19 cellular contexts compared by ENCODE assay signal in genomic region chr22:44587911-44588310, GRCh38.
DNase-seq lines count a peak whose midpoint lies in the region; ATAC-seq, FAIRE-seq and TF ChIP-seq lines count a peak whose summit lies in the region.
"Had no signal": no experiment of that assay in that cellular context is flagged by ENCODE, and none has a peak within 500 bp of the region (broad histone marks: within the 10 kb centered on the region; RNA-seq: fewer than 3 reads in every experiment).

No MANE protein-coding gene starts in this region.

- no peaks in the 10 kb centered on the region for H3K36me3 ChIP-seq in HEK293 (ENCODE audit: control insufficient read depth in 2 of 2, insufficient read depth in 1 of 2, low read length in 2 of 2)
- H3K36me3 ChIP-seq: BE2C had no signal

- POLR2A ChIA-PET in A549 (lab: Yijun Ruan, JAX): interaction anchor here (0.7 kb wide), 1 partner anchor 433 kb away, joined by 3 read pairs; no protein-coding TSS in a partner anchor
- POLR2A ChIA-PET in HEK293 (lab: Yijun Ruan, JAX): no interaction called here

- TF ChIP-seq CTCF in A549 (IDR thresholded peaks at IDR 0.05) (no peak), HEK293 (tag by site-specific recombination; IDR thresholded peaks at IDR 0.05) (no peak), natural killer cell (IDR thresholded peaks at IDR 0.05) (no peak)

- CTCF ChIA-PET in A549 (lab: Yijun Ruan, JAX): no interaction called here
- CTCF ChIA-PET in HEK293 (lab: Yijun Ruan, JAX): interaction anchor here (0.7 to 1.2 kb wide), 3 partner anchors 20 to 594 kb away, joined by 3 to 5 read pairs (median 4); no protein-coding TSS in a partner anchor
- CTCF ChIA-PET in activated CD8-positive, alpha-beta memory T cell treated with anti-CD3 and anti-CD28 coated beads, Interleukin-2, amount 10 ng/mL, durations not matched to agents 7 days and 5 days (lab: Charles Lee): no interaction called here

- H3K4me3 ChIP-seq in A549 (no peak overlapping the region), HEK293 (ENCODE audit: low read depth, low read length) (no peak overlapping the region)

- H3K9me3 ChIP-seq in A549 (no peaks in the 10 kb centered on the region; the same call in 2 of the 3 replicates), HEK293 (ENCODE audit: control insufficient read depth, insufficient read depth, low read depth, low read length) (no peaks in the 10 kb centered on the region), T-helper 17 cell (ENCODE audit: control insufficient read depth, low read length, poor library complexity, severe bottlenecking) (no peaks in the 10 kb centered on the region)

- TF ChIP-seq RAD21 in A549 (conservative IDR thresholded peaks at IDR 0.05 in 1 of 2, IDR thresholded peaks at IDR 0.05 in 1 of 2): no peak

- H3K4me1 Mint-ChIP-seq in T-helper 17 cell (peaks cover 4% of the 10 kb centered on the region), natural killer cell (peaks cover 5 to 6% of the 10 kb centered on the region in 2 donors)
- peaks cover 9% of the 10 kb centered on the region for H3K4me1 Mint-ChIP-seq in activated CD8-positive, alpha-beta memory T cell treated with anti-CD3 and anti-CD28 coated beads, Interleukin-2, amount 10 ng/mL, durations not matched to agents 7 days and 5 days

- peaks cover 61% of the 10 kb centered on the region for H3K27me3 Mint-ChIP-seq in T-helper 17 cell
- H3K27me3 Mint-ChIP-seq in activated CD8-positive, alpha-beta memory T cell treated with anti-CD3 and anti-CD28 coated beads, Interleukin-2, amount 10 ng/mL, durations not matched to agents 7 days and 5 days: peaks cover 31% of the 10 kb centered on the region
- peaks cover 36 to 44% of the 10 kb centered on the region in 2 donors for H3K27me3 Mint-ChIP-seq in natural killer cell (ENCODE audit: low read depth in 2 of 2)

- TF ChIP-seq EP300 in A549 (IDR thresholded peaks at IDR 0.05): no peak

- no peak overlapping the region for H3K4me2 ChIP-seq in A549

- H3K27ac ChIP-seq in A549 (no peak overlapping the region), HEK293 (ENCODE audit: extremely low read depth, low read depth, low read length) (no peak overlapping the region)
- H3K27ac ChIP-seq: C4-2B had no signal

- no peak for FAIRE-seq in A549 (lab: Jason Lieb, UNC)
- FAIRE-seq: A204.1, D721Med, G401.6, GM12891 had no signal

- H3K36me3 Mint-ChIP-seq in T-helper 17 cell (ENCODE audit: low read depth) (peaks cover 3% of the 10 kb centered on the region), natural killer cell (no peaks in the 10 kb centered on the region)
- H3K36me3 Mint-ChIP-seq in activated CD8-positive, alpha-beta memory T cell treated with anti-CD3 and anti-CD28 coated beads, Interleukin-2, amount 10 ng/mL, durations not matched to agents 7 days and 5 days: no peaks in the 10 kb centered on the region
- H3K36me3 Mint-ChIP-seq: CD8-positive, alpha-beta T cell had no signal

- DNase-seq in A549 (ENCODE audit: low read depth in 1 of 2, low spot score in 1 of 2) (no peak), T-helper 17 cell (no peak), posterior vena cava (ENCODE audit: low spot score) (peak; percentile 2), natural killer cell (no peak)
- DNase-seq in activated CD8-positive, alpha-beta memory T cell treated with anti-CD3 and anti-CD28 coated beads, Interleukin-2, amount 10 ng/mL, durations not matched to agents 7 days and 5 days: no peak
- DNase-seq: CD8-positive, alpha-beta T cell; DMS153; DMS79 treated with DMSO at 0.1 percent for 48 hours; EL; GOT3; H9 had no signal

- H3K27ac Mint-ChIP-seq in T-helper 17 cell: peak overlapping the region; percentile 72
- no peak overlapping the region for H3K27ac Mint-ChIP-seq in activated CD8-positive, alpha-beta memory T cell treated with anti-CD3 and anti-CD28 coated beads, Interleukin-2, amount 10 ng/mL, durations not matched to agents 7 days and 5 days
- no peak overlapping the region for H3K27ac Mint-ChIP-seq in natural killer cell
- H3K27ac Mint-ChIP-seq: CD8-positive, alpha-beta T cell; H9 had no signal

- H3K9me3 Mint-ChIP-seq in activated CD8-positive, alpha-beta memory T cell treated with anti-CD3 and anti-CD28 coated beads, Interleukin-2, amount 10 ng/mL, durations not matched to agents 7 days and 5 days (ENCODE audit: low read depth): no peaks in the 10 kb centered on the region
- H3K9me3 Mint-ChIP-seq in natural killer cell: no peaks in the 10 kb centered on the region
- H3K9me3 Mint-ChIP-seq: CD8-positive, alpha-beta T cell had no signal

- no peak for TF ChIP-seq POLR2A in A549 (IDR thresholded peaks at IDR 0.05; ENCODE audit: low read length)

- H3K4me1 ChIP-seq in A549 (no peaks in the 10 kb centered on the region), HEK293 (ENCODE audit: control insufficient read depth, insufficient read depth, low read length) (no peaks in the 10 kb centered on the region)
- H3K4me1 ChIP-seq: BE2C had no signal

- intact Hi-C loops in posterior vena cava (cut with DNase I) (no loop called here), natural killer cell (cut with micrococcal nuclease) (no loop called here)

- H3K4me3 Mint-ChIP-seq in T-helper 17 cell: no peak overlapping the region
- H3K4me3 Mint-ChIP-seq in activated CD8-positive, alpha-beta memory T cell treated with anti-CD3 and anti-CD28 coated beads, Interleukin-2, amount 10 ng/mL, durations not matched to agents 7 days and 5 days: no peak overlapping the region
- H3K4me3 Mint-ChIP-seq in natural killer cell: no peak overlapping the region
- H3K4me3 Mint-ChIP-seq: CD8-positive, alpha-beta T cell; H9 had no signal

- no peak for ATAC-seq in A549
- ATAC-seq in T-helper 17 cell: no peak
- no peak for ATAC-seq in activated CD8-positive, alpha-beta memory T cell treated with anti-CD3 and anti-CD28 coated beads, Interleukin-2, amount 10 ng/mL, durations not matched to agents 7 days and 5 days
- no peak for ATAC-seq in natural killer cell
- no peak for ATAC-seq in GM19452 (IDR thresholded peaks at IDR 0.05; ENCODE audit: unreplicated experiment)
- ATAC-seq: CD8-positive, alpha-beta T cell had no signal

- WGBS in A549 (ENCODE audit: missing lambda C conversion rate): 57% methylated on average over 2 of the region's 2 CpGs

TF ChIP-seq in A549, 52 proteins besides CTCF, POLR2A, EP300 and RAD21:
- TF ChIP-seq NFE2L2 (conservative IDR thresholded peaks at IDR 0.05; ENCODE audit: low read length): peak; percentile 86
- no peak for TF ChIP-seq POLR2AphosphoS2 (conservative IDR thresholded peaks at IDR 0.05; ENCODE audit: low read length)
- TF ChIP-seq MAFK (IDR thresholded peaks at IDR 0.05; ENCODE audit: partially characterized antibody): peak; percentile 47
TF ChIP-seq in A549: peak in this region for 2.

TF ChIP-seq in HEK293, 187 proteins besides CTCF, POLR2A, EP300 and RAD21:
- TF ChIP-seq SETDB1 (IDR thresholded peaks at IDR 0.05; ENCODE audit: insufficient read length, low read length): peak; percentile 10
- TF ChIP-seq ZBTB49 (tag by site-specific recombination; IDR thresholded peaks at IDR 0.05; ENCODE audit: low read depth): no peak
- TF ChIP-seq ZNF239 (tag by site-specific recombination; IDR thresholded peaks at IDR 0.05): no peak
- TF ChIP-seq ZNF366 (tag by site-specific recombination; conservative IDR thresholded peaks at IDR 0.05): no peak
TF ChIP-seq in HEK293: peak in this region for 1.
